In genomic region chr3:111978493-111978832, GRCh38 we compare ENCODE assay signal across 8 cellular contexts. TPM values are rescaled to one million over a fixed set of nuclear protein-coding genes. Genes with fewer than 3 reads are reported as not detected.
DNase-seq lines count a peak whose midpoint lies in the region; ATAC-seq and TF ChIP-seq lines count a peak whose summit lies in the region.

No MANE protein-coding gene starts in this region.

- TF ChIP-seq CTCF in GM12864 (IDR thresholded peaks at IDR 0.05; ENCODE audit: low read depth, low read length, missing control alignments) (no peak), fibroblast of pulmonary artery (IDR thresholded peaks at IDR 0.05; ENCODE audit: low read length, missing control alignments) (no peak), sigmoid colon (IDR thresholded peaks at IDR 0.05) (no peak)

- peaks cover 43 to 45% (median 44%) of the 10 kb centered on the region in 3 donors for H3K4me1 Mint-ChIP-seq in T-cell

- CTCF ChIA-PET in T-cell (lab: Charles Lee), result interaction anchor here (0.6 to 3.8 kb wide), 27 partner anchors 9 to 437 kb away, joined by 3 to 30 read pairs (median 4); partner anchors contain the start of gene CD96 (in 1 of the 2)

- H3K27me3 Mint-ChIP-seq in T-cell, result no peaks in the 10 kb centered on the region

- H3K4me3 ChIP-seq in GM12864 (ENCODE audit: low read depth, low read length), result peak overlapping the region; percentile 99
- peak overlapping the region; percentile 77 for H3K4me3 ChIP-seq in fibroblast of pulmonary artery (replicated peaks; ENCODE audit: low read depth, low read length)
- H3K4me3 ChIP-seq in sigmoid colon, result peak overlapping the region; percentile 68 to 81 (median 74)

- peak overlapping the region; percentile 91 to 94 (median 92) for H3K4me3 Mint-ChIP-seq in T-cell

- 8 to 36% methylated on average over 17 of the region's 17 CpGs for WGBS in sigmoid colon, 2 donors

- H3K36me3 Mint-ChIP-seq in T-cell, result no peaks in the 10 kb centered on the region

- no peaks in the 10 kb centered on the region for H3K9me3 Mint-ChIP-seq in T-cell

- no peak for TF ChIP-seq EP300 in sigmoid colon (IDR thresholded peaks at IDR 0.05)

- H3K36me3 ChIP-seq in sigmoid colon, result peaks cover 0 to 17% (median 1%) of the 10 kb centered on the region in 4 donors

- no peaks in the 10 kb centered on the region for H3K9me3 ChIP-seq in sigmoid colon

- H3K27ac Mint-ChIP-seq in T-cell, result peak overlapping the region; percentile 89 to 92

- no peaks in the 10 kb centered on the region for H3K27me3 ChIP-seq in sigmoid colon

- no peak for TF ChIP-seq POLR2A in sigmoid colon (IDR thresholded peaks at IDR 0.05)

- ATAC-seq in T-cell (replicated peaks in 1 of 4) (no peak), GM19452 (IDR thresholded peaks at IDR 0.05; ENCODE audit: unreplicated experiment) (no peak)

- peaks cover 0 to 21% (median 7%) of the 10 kb centered on the region in 4 donors for H3K4me1 ChIP-seq in sigmoid colon

- H3K27ac ChIP-seq in sigmoid colon, result peak overlapping the region; percentile 83 to 87 (median 86)

- POLR2A ChIA-PET in T-cell (lab: Charles Lee), result interaction anchor here (0.5 to 1.5 kb wide), 15 partner anchors 11 to 515 kb away, joined by 3 to 11 read pairs (median 3); partner anchors contain the start of gene PHLDB2 (in 1 of the 2)

- intact Hi-C loops in sigmoid colon (cut with DNase I), result no loop called here

- DNase-seq in GM12864 (ENCODE audit: low read depth) (no peak), T-cell (no peak), fibroblast of pulmonary artery (ENCODE audit: low read depth) (no peak), sigmoid colon (no peak), AML-193 (lab: John Stamatoyannopoulos, UW) (no peak), COR-L47 (lab: John Stamatoyannopoulos, UW) (no peak), islet precursor cell (no peak)

RNA-seq across cellular contexts. Expression of gene ABHD10, which starts 0.4 kb away (rescaled TPM):
- 10 to 100 TPM; 18.3 to 31.8 (median 28.1) TPM for total RNA-seq in T-cell
- total RNA-seq in sigmoid colon, result 10 to 100 TPM; 13.3 to 28.3 (median 20.7) TPM
- polyA plus RNA-seq in sigmoid colon, result 10 to 100 TPM; 14.4 to 18.3 (median 18.3) TPM

RNA-seq across cellular contexts. Expression of gene TAGLN3, which starts 20.3 kb away (rescaled TPM):
- total RNA-seq in T-cell, result not detected
- 10 to 100 TPM in 3 of 4 donors, 1 to 10 TPM in 1; 7.7 to 17.8 (median 16.7) TPM for total RNA-seq in sigmoid colon
- polyA plus RNA-seq in sigmoid colon, result 1 to 10 TPM in 1 of 3 donors, not detected in 2; 4.3 TPM

RNA-seq across cellular contexts. Expression of gene TMPRSS7, which starts 56.1 kb away (rescaled TPM):
- total RNA-seq in T-cell, result under 1 TPM in 1 of 5 donors, not detected in 4; 0.10 TPM
- total RNA-seq in sigmoid colon, result not detected
- under 1 TPM in 1 of 3 donors, not detected in 2; under 0.01 TPM for polyA plus RNA-seq in sigmoid colon

Comparison
In these comparisons a context has a peak if more than half of its experiments do, and no peak if none do; other contexts are left out.
1. RNA of gene TAGLN3, which starts 20.3 kb away (total RNA-seq): 7.7 to 17.8 TPM in sigmoid colon; not detected in T-cell; every median in the first group is over 4 times any median in the second.
2. Peak in every context shown above with its lines, with median percentiles within 50 percentile points of each other: H3K4me3 ChIP-seq.